ENCODE assay signal across 8 cellular contexts in the genomic region with DNA sequence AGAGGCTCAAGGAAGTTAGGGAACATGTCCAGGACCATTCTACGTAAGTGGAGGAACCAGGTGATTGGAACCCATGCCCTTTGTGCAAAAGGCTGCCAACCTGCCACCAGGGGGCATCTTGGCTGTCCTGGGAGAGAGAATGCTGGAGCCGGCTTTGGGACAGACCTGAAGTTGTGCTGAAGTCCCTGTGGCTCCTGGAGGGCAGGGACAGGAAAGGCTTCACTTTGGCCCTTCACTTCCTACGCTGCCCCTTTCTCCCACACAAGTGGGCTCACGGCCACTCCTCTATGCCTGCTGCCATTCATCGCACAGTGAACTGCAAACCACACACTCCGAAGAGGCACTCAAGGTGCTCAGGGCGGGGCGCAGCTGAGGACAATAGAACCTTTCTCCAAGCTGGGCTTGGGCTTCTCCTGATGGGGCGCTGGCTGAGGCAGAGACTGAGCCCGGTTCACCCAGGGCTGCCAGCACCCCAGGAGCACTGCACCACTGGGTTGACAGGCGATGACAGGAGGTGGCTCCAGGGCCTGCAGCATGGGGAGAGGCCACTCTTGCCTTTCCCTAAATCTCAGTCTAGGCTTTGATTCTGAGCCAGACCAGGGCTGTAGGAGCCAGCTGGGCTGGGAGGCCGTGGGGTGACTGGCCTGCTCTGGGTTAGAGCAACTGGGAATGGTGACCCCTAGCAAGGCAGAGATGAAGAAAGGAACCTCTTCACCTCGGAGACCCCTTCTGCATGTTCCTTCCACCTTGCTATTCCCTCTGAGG. TPM values are rescaled to one million over a fixed set of nuclear protein-coding genes. Genes with fewer than 3 reads are reported as not detected.
A peak's percentile ranks its signal among the peaks of the same experiment; 100 is the strongest.
DNase-seq lines count a peak whose midpoint lies in the region; ATAC-seq and TF ChIP-seq lines count a peak whose summit lies in the region.

No MANE protein-coding gene starts in this region.

- no peaks in the 10 kb centered on the region for H3K36me3 ChIP-seq in SU-DHL-6 (ENCODE audit: low read length)

- H3K4me3 ChIP-seq in SU-DHL-6 (ENCODE audit: insufficient read depth, low read length, poor library complexity, severe bottlenecking) (no peak overlapping the region), cardiac fibroblast (replicated peaks in 1 of 2; ENCODE audit: low read depth in 2 of 2, low read length in 2 of 2) (no peak overlapping the region)

- peaks cover 12 to 23% of the 10 kb centered on the region in 2 donors for H3K4me1 Mint-ChIP-seq in natural killer cell treated with Interleukin-12 subunit alpha and Interleukin-12 subunit beta and Interleukin-15 and Interleukin-18, amount 100 ng/mL, for 72 hours (ENCODE audit: low read depth in 2 of 2)

- H4K20me1 ChIP-seq in SU-DHL-6 (ENCODE audit: low read depth, low read length), result no peaks in the 10 kb centered on the region

- peak; percentile 60 for TF ChIP-seq CTCF in SU-DHL-6 (IDR thresholded peaks at IDR 0.05; ENCODE audit: insufficient read depth, low read length, poor library complexity, severe bottlenecking)
- peak; percentile 50 for TF ChIP-seq CTCF in cardiac fibroblast (IDR thresholded peaks at IDR 0.05; ENCODE audit: low read depth, low read length)

- no peaks in the 10 kb centered on the region for H3K9me3 Mint-ChIP-seq in natural killer cell treated with Interleukin-12 subunit alpha and Interleukin-12 subunit beta and Interleukin-15 and Interleukin-18, amount 100 ng/mL, for 72 hours

- H3K4me2 ChIP-seq in SU-DHL-6 (ENCODE audit: low read depth, low read length, poor library complexity, severe bottlenecking), result no peak overlapping the region

- no peaks in the 10 kb centered on the region for H3F3A ChIP-seq in SU-DHL-6 (ENCODE audit: insufficient read depth)

- H3K27me3 ChIP-seq in SU-DHL-6 (ENCODE audit: low read length), result no peaks in the 10 kb centered on the region

- peak overlapping the region; percentile 32 for H3K4me3 Mint-ChIP-seq in natural killer cell treated with Interleukin-12 subunit alpha and Interleukin-12 subunit beta and Interleukin-15 and Interleukin-18, amount 100 ng/mL, for 72 hours

- H3K27ac Mint-ChIP-seq in natural killer cell treated with Interleukin-12 subunit alpha and Interleukin-12 subunit beta and Interleukin-15 and Interleukin-18, amount 100 ng/mL, for 72 hours, result no peak overlapping the region

- H3K9me2 ChIP-seq in SU-DHL-6 (replicated peaks; ENCODE audit: insufficient read depth, low read length), result no peaks in the 10 kb centered on the region

- H3K9ac ChIP-seq in SU-DHL-6 (ENCODE audit: low read length), result no peak overlapping the region

- H3K9me3 ChIP-seq in SU-DHL-6 (ENCODE audit: insufficient read depth, low read length), result no peaks in the 10 kb centered on the region

- H2AFZ ChIP-seq in SU-DHL-6 (ENCODE audit: low read depth, low read length, severe bottlenecking), result no peak overlapping the region

- DNase-seq in NCI-H82 (lab: John Stamatoyannopoulos, UW) (peak; percentile 35), NCI-H82 treated with DMSO at 0.1 percent for 48 hours (lab: John Stamatoyannopoulos, UW; ENCODE audit: unreplicated experiment) (no peak), cardiac fibroblast (ENCODE audit: low read depth in 2 of 2) (peak in 1 of 2 donors; percentile 34), dedifferentiated amniotic fluid mesenchymal stem cell (ENCODE audit: extremely low spot score) (no peak)
- DNase-seq in natural killer cell treated with Interleukin-12 subunit alpha and Interleukin-12 subunit beta and Interleukin-15 and Interleukin-18, amount 100 ng/mL, for 72 hours (ENCODE audit: low spot score), result no peak

- H3K79me2 ChIP-seq in SU-DHL-6 (ENCODE audit: insufficient read depth, low read length), result no peaks in the 10 kb centered on the region

- ATAC-seq in natural killer cell treated with Interleukin-12 subunit alpha and Interleukin-12 subunit beta and Interleukin-15 and Interleukin-18, amount 100 ng/mL, for 72 hours, result no peak
- ATAC-seq in HG02981 (IDR thresholded peaks at IDR 0.05; ENCODE audit: unreplicated experiment) (no peak), HG03095 (IDR thresholded peaks at IDR 0.05; ENCODE audit: unreplicated experiment) (no peak)

- no peaks in the 10 kb centered on the region for H3K36me3 Mint-ChIP-seq in natural killer cell treated with Interleukin-12 subunit alpha and Interleukin-12 subunit beta and Interleukin-15 and Interleukin-18, amount 100 ng/mL, for 72 hours

- H3K27me3 Mint-ChIP-seq in natural killer cell treated with Interleukin-12 subunit alpha and Interleukin-12 subunit beta and Interleukin-15 and Interleukin-18, amount 100 ng/mL, for 72 hours, result peaks cover 0 to 2% of the 10 kb centered on the region in 2 donors

- H3K27ac ChIP-seq in SU-DHL-6 (ENCODE audit: low read depth, low read length), result no peak overlapping the region

RNA-seq across cellular contexts. Expression of gene SHF, which starts 8.4 kb away (rescaled TPM):
- total RNA-seq in natural killer cell treated with Interleukin-12 subunit alpha and Interleukin-12 subunit beta and Interleukin-15 and Interleukin-18, amount 100 ng/mL, for 72 hours, result 1 to 10 TPM in 1 of 2 donors, under 1 TPM in 1; 0.81 to 1.4 TPM

RNA-seq across cellular contexts. Expression of gene DUOX1, which starts 49.6 kb away (rescaled TPM):
- under 1 TPM in 1 of 2 donors, not detected in 1; 0.08 TPM for total RNA-seq in natural killer cell treated with Interleukin-12 subunit alpha and Interleukin-12 subunit beta and Interleukin-15 and Interleukin-18, amount 100 ng/mL, for 72 hours

RNA-seq across cellular contexts. Expression of gene DUOXA1, which starts 49.7 kb away (rescaled TPM):
- total RNA-seq in natural killer cell treated with Interleukin-12 subunit alpha and Interleukin-12 subunit beta and Interleukin-15 and Interleukin-18, amount 100 ng/mL, for 72 hours, result not detected
